In genomic region chr13:108877300-108877699, GRCh38 we compare ENCODE assay signal across 23 cellular contexts.
DNase-seq lines count a peak whose midpoint lies in the region; TF ChIP-seq lines count a peak whose summit lies in the region.
"Had no signal": no experiment of that assay in that cellular context is flagged by ENCODE, and none has a peak within 500 bp of the region (broad histone marks: within the 10 kb centered on the region; RNA-seq: fewer than 3 reads in every experiment).

No MANE protein-coding gene starts in this region.

- POLR2A ChIA-PET in RWPE1 (lab: Yijun Ruan, JAX; ENCODE audit: low non-redundant PET) = no interaction called here

- H3K4me3 ChIP-seq in epithelial cell of esophagus (ENCODE audit: low read length) = no peak overlapping the region
- H3K4me3 ChIP-seq: adrenal gland, coronary artery, lung, SK-N-MC, smooth muscle cell had no signal

- H3K4me1 Mint-ChIP-seq in HFFc6 (ENCODE audit: low read depth) = no peaks in the 10 kb centered on the region
- H3K4me1 Mint-ChIP-seq: naive thymus-derived CD4-positive, alpha-beta T cell had no signal

- DNase-seq in HFFc6 (peak; percentile 36), RWPE1 (ENCODE audit: low spot score) (peak; percentile 15), epithelial cell of esophagus (ENCODE audit: low read depth) (peak; percentile 63), renal cortical epithelial cell (ENCODE audit: low read depth) (peak; percentile 17), OCI-M2 (lab: John Stamatoyannopoulos, UW; ENCODE audit: unreplicated experiment) (no peak), GM13977 (ENCODE audit: low spot score) (no peak), DMS79 (lab: John Stamatoyannopoulos, UW) (no peak)
- DNase-seq: activated CD4-positive, alpha-beta T cell treated with anti-CD3 and anti-CD28 coated beads for 1 hour; activated effector memory CD4-positive, alpha-beta T cell treated with Interleukin-2 at 50 U/mL for 16 hours; adrenal gland; Calu3; naive thymus-derived CD4-positive, alpha-beta T cell; NCI-H1092 treated with DMSO at 0.1 percent for 48 hours; NCI-H526; OCI-M1; posterior cingulate gyrus; stimulated activated CD4-positive, alpha-beta T cell treated with anti-CD3 and anti-CD28 coated beads, Interleukin-4, amount 100 ng/mL, for 4 hours; T-helper 9 cell had no signal

- CTCF ChIA-PET in RWPE1 (lab: Yijun Ruan, JAX) = no interaction called here

- TF ChIP-seq CTCF in HFFc6 (IDR thresholded peaks at IDR 0.05) = no peak
- TF ChIP-seq CTCF in RWPE1 (conservative IDR thresholded peaks at IDR 0.05; ENCODE audit: low read depth) = no peak
- no peak for TF ChIP-seq CTCF in epithelial cell of esophagus (IDR thresholded peaks at IDR 0.05; ENCODE audit: insufficient read depth, low read depth, low read length, missing control alignments)
- no peak for TF ChIP-seq CTCF in GM13977 (IDR thresholded peaks at IDR 0.05; ENCODE audit: extremely low read depth, insufficient read depth, missing control alignments)

- no peak overlapping the region for H3K27ac ChIP-seq in RWPE1
- H3K27ac ChIP-seq: adrenal gland, coronary artery, KMS-11, SK-N-MC had no signal

- no peaks in the 10 kb centered on the region for H3K36me3 Mint-ChIP-seq in HFFc6 (ENCODE audit: low read depth)
- H3K36me3 Mint-ChIP-seq: naive thymus-derived CD4-positive, alpha-beta T cell had no signal

- H3K27ac Mint-ChIP-seq in HFFc6 = no peak overlapping the region
- H3K27ac Mint-ChIP-seq: naive thymus-derived CD4-positive, alpha-beta T cell had no signal

- in situ Hi-C loops in GM13977 (cut with MboI; ENCODE audit: low pct_unique_long_range_greater_than_20kb, low sequenced_read_pairs, unreplicated experiment) = no loop called here

- 0 out of 2 replicates have a peak, but pooled peaks cover 4% of the 10 kb centered on the region for H3K9me3 Mint-ChIP-seq in HFFc6

- H3K27me3 Mint-ChIP-seq in HFFc6 (ENCODE audit: insufficient read depth) = peaks cover 3% of the 10 kb centered on the region

- no peak overlapping the region for H3K4me3 Mint-ChIP-seq in HFFc6
- H3K4me3 Mint-ChIP-seq: naive thymus-derived CD4-positive, alpha-beta T cell had no signal

Comparison
In these comparisons a context has a peak if more than half of its experiments do, and no peak if none do; other contexts are left out.
1. DNase-seq: peak in HFFc6 (single experiment), RWPE1 (single experiment), epithelial cell of esophagus (single experiment) and renal cortical epithelial cell (single experiment); none in OCI-M2 (single experiment), GM13977 (single experiment) and DMS79 (single experiment).